8 cellular contexts compared by ENCODE assay signal in the genomic region with DNA sequence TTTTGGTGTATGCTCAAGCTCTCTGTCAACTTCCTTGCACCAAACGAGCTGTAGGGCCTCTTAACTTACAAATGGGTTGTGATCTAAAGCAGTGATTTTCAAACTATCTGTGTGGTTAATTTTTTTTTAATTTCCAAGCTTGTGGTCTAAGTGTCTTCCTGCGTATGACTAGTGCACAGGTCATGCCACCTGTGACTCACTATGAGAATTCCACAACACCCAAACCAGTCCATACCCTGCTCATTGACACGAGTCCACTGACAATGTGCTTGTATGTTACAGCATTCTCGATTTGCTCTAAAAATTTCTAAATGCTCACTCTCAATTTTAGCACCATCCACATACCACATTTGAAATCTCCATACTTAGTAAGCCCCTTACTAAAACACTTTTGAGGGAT. TPM values are rescaled to one million over a fixed set of nuclear protein-coding genes. Genes with fewer than 3 reads are reported as not detected.
DNase-seq lines count a peak whose midpoint lies in the region; ATAC-seq lines count a peak whose summit lies in the region.

No MANE protein-coding gene starts in this region.

- ATAC-seq in HG02759 (IDR thresholded peaks at IDR 0.05; ENCODE audit: unreplicated experiment): peak; percentile 54

- peak overlapping the region; percentile 37 for H3K27ac ChIP-seq in epithelial cell of prostate

- DNase-seq in CD1c-positive myeloid dendritic cell (ENCODE audit: extremely low spot score): peak; percentile 33
- peak; percentile 89 for DNase-seq in RPMI7951 (ENCODE audit: low read depth)
- DNase-seq in activated CD4-positive, alpha-beta T cell treated with anti-CD3 and anti-CD28 coated beads, Interleukin-2, amount 50 U/mL, for 4 hours: peak; percentile 27 to 42
- peak; percentile 58 for DNase-seq in activated naive CD4-positive, alpha-beta T cell treated with Interleukin-2 at 50 U/mL for 16 hours
- DNase-seq in epithelial cell of prostate (ENCODE audit: low read depth, low spot score): peak; percentile 69
- peak; percentile 2 for DNase-seq in myocyte (ENCODE audit: low read depth)
- DNase-seq in stimulated activated CD4-positive, alpha-beta T cell treated with anti-CD3 and anti-CD28 coated beads, TNF-alpha, amount 100 ng/mL, for 48 hours (ENCODE audit: low read depth in 3 of 3): peak; percentile 10 to 31 (median 20)

RNA-seq across cellular contexts. Expression of a gene that starts 18.5 kb away (rescaled TPM):
- 66.0 and 69.0 TPM in 2 replicates for total RNA-seq in RPMI7951 (2014; rRNA removed; shearing (Covaris generic))
- 52.0 and 55.7 TPM in 2 replicates for total RNA-seq in myocyte
- polyA plus RNA-seq in myocyte (2012): 56.4 TPM

Comparison
In these comparisons a context has a peak if more than half of its experiments do, and no peak if none do; other contexts are left out.
1. Peak in every context shown above with its lines: DNase-seq, ATAC-seq and H3K27ac ChIP-seq.
2. DNase-seq: peak in every context shown above with its lines; median percentile 89 in RPMI7951; 69 in epithelial cell of prostate; 58 in activated naive CD4-positive, alpha-beta T cell treated with Interleukin-2 at 50 U/mL for 16 hours; 34 in activated CD4-positive, alpha-beta T cell treated with anti-CD3 and anti-CD28 coated beads, Interleukin-2, amount 50 U/mL, for 4 hours; 33 in CD1c-positive myeloid dendritic cell; 20 in stimulated activated CD4-positive, alpha-beta T cell treated with anti-CD3 and anti-CD28 coated beads, TNF-alpha, amount 100 ng/mL, for 48 hours; 2 in myocyte.